ENCODE assay signal across 1 cellular context in the genomic region with DNA sequence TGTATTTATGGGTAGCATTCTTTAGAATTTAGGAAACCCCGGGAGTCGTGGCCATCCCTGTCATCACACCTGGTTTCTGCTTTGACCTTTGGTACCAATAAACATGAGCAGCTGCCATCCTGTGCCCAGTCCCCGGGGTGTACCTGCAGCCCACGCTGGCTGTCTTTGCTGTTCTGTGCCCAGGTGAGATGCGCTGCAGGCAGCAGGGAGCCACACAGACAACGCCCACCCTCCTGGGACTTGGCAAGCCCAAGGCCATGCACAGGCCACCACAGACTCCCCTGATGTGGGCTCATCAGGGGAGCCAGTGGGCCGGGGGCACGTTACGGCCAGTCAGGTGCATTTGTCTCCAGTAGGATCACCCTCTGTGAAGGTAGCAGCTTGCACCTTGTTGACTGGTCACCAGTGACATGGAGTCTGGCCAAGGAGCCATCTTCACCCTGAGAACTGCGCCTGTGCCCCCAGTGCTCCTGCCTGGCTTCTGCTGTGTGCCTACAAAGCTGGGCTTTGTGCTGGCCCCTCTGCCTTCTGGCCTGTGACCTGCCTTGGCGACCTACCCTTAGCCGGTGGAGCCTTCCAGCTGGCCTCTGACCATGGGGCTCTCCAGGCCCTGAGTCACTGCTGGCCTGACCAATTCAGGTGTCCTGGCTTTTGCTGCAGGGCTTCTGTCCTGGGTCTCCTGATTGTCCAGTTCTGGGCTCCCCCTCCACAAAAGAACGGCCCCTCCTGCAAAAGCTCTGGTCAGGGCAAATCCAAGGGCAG.
TF ChIP-seq lines count a peak whose summit lies in the region.

No MANE protein-coding gene starts in this region.

TF ChIP-seq in liver, 16 proteins besides CTCF, POLR2A, EP300 and RAD21 (continued from another document):
- TF ChIP-seq, protein P1, sequence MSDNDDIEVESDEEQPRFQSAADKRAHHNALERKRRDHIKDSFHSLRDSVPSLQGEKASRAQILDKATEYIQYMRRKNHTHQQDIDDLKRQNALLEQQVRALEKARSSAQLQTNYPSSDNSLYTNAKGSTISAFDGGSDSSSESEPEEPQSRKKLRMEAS (IDR thresholded peaks at IDR 0.05): no peak
- TF ChIP-seq RXRA (IDR thresholded peaks at IDR 0.05): peak; percentile 11 to 44
- no peak for TF ChIP-seq NR2F2 (IDR thresholded peaks at IDR 0.05)
